Comparison of ENCODE assay signal across 18 cellular contexts in the genomic region with DNA sequence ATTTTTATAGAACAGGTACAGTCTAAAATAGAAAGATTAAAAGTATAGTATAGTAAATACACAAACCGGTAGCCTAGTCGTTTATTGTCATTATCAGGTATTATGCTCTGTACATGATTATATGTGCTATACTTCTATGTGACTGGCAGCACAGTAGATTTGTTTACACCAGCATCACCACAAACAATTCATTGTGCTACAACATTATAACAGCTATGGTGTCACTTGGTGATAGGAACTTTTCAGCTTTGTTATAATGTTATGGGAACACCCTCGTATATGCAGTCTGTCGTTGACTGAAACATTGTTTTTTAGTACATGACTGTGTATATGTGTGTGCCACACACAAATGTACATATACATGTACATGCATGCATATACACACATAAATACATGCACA. TPM values are rescaled to one million over a fixed set of nuclear protein-coding genes. Genes with fewer than 3 reads are reported as not detected.
A peak's percentile ranks its signal among the peaks of the same experiment; 100 is the strongest.
DNase-seq lines count a peak whose midpoint lies in the region; ATAC-seq and TF ChIP-seq lines count a peak whose summit lies in the region.
"Had no signal": no experiment of that assay in that cellular context is flagged by ENCODE, and none has a peak within 500 bp of the region (broad histone marks: within the 10 kb centered on the region; RNA-seq: fewer than 3 reads in every experiment).

No MANE protein-coding gene starts in this region.

- H3K4me1 ChIP-seq in sigmoid colon: no peaks in the 10 kb centered on the region

- no peak for TF ChIP-seq POLR2A in sigmoid colon (IDR thresholded peaks at IDR 0.05)

- no peak for TF ChIP-seq CTCF in sigmoid colon (IDR thresholded peaks at IDR 0.05)

- intact Hi-C loops in sigmoid colon (cut with DNase I): no loop called here

- H3K36me3 ChIP-seq in sigmoid colon: no peaks in the 10 kb centered on the region

- no peaks in the 10 kb centered on the region for H3K9me3 ChIP-seq in sigmoid colon

- ATAC-seq in GM21423 (IDR thresholded peaks at IDR 0.05; ENCODE audit: unreplicated experiment) (no peak), HG03175 (IDR thresholded peaks at IDR 0.05; ENCODE audit: unreplicated experiment) (no peak), GM21737 (IDR thresholded peaks at IDR 0.05; ENCODE audit: unreplicated experiment) (no peak)
- ATAC-seq: GM23338, HCT116 had no signal

- H3K27me3 ChIP-seq in sigmoid colon: no peaks in the 10 kb centered on the region

- H3K27ac ChIP-seq in cingulate gyrus (ENCODE audit: low read depth, low read length) (peak overlapping the region; percentile 58), sigmoid colon (no peak overlapping the region)

- WGBS in sigmoid colon, 2 donors: 78 to 93% methylated on average over 4 of the region's 4 CpGs

- H3K4me3 ChIP-seq in sigmoid colon: no peak overlapping the region
- H3K4me3 ChIP-seq: GM23338 had no signal

- DNase-seq in globus pallidus (ENCODE audit: low spot score) (peak; percentile 53), superior temporal gyrus (ENCODE audit: extremely low spot score) (peak; percentile 50), sigmoid colon (no peak)
- DNase-seq: C1 segment of cervical spinal cord; Calu3; CD4-positive, alpha-beta memory T cell; COR-L47; DMS53; DMS79 treated with DMSO at 0.1 percent for 48 hours; GF-D8; H9 had no signal

- TF ChIP-seq EP300 in sigmoid colon (IDR thresholded peaks at IDR 0.05): no peak

RNA-seq across cellular contexts. Expression of a gene that starts 19.1 kb away (rescaled TPM):
- under 1 TPM in 3 of 4 donors, not detected in 1; 0.36 to 0.82 (median 0.41) TPM for total RNA-seq in sigmoid colon
- polyA plus RNA-seq in sigmoid colon: under 1 TPM in 1 of 3 donors, not detected in 2; 0.16 TPM
- total RNA-seq: G401 had no signal
